In genomic region chr5:72320022-72320898, GRCh38 we compare ENCODE assay signal across 8 cellular contexts. TPM values are rescaled to one million over a fixed set of nuclear protein-coding genes. Genes with fewer than 3 reads are reported as not detected.
DNase-seq lines count a peak whose midpoint lies in the region; ATAC-seq and TF ChIP-seq lines count a peak whose summit lies in the region.

Gene MRPS27 (minus strand): TSS chr5:72320240. CDS start chr5:72320221, 19 bp downstream.
Gene PTCD2 (plus strand): TSS chr5:72320373. CDS start chr5:72320383, 10 bp downstream.

- H3K27me3 Mint-ChIP-seq in progenitor cell of endocrine pancreas = no peaks in the 10 kb centered on the region

- peaks cover 7% of the 10 kb centered on the region for H3K36me3 Mint-ChIP-seq in progenitor cell of endocrine pancreas (ENCODE audit: insufficient read depth)

- intact Hi-C loops in T-helper 1 cell treated with Interleukin-12 subunit alpha and Interleukin-12 subunit beta and Interleukin-4 antibody, amounts not matched to agents 30 ng/mL and 1 ng/mL, for 36 hours (cut with micrococcal nuclease) = loop anchor here (1.0 to 5.0 kb wide), 11 partner anchors 12 to 1245 kb away; partner anchors contain the start of genes ANKRA2, BDP1, BTF3 and MCCC2
- intact Hi-C loops in left ventricle myocardium inferior (cut with micrococcal nuclease) = no loop called here

- H3K4me3 ChIP-seq in left ventricle myocardium inferior = peak within 1 kb of the TSS; percentile 91

- no peaks in the 10 kb centered on the region for H3K9me3 ChIP-seq in left ventricle myocardium inferior (replicated peaks)

- peak; percentile 97 for DNase-seq in GM13977 (ENCODE audit: low spot score)
- DNase-seq in NCI-H146 treated with DMSO at 0.1 percent for 48 hours (lab: John Stamatoyannopoulos, UW; ENCODE audit: unreplicated experiment) = peak; percentile 97
- peak; percentile 40 to 97 (median 92) for DNase-seq in amygdala (lab: John Stamatoyannopoulos, UW)
- DNase-seq in left ventricle myocardium inferior = peak; percentile 96
- peak; percentile 90 for DNase-seq in progenitor cell of endocrine pancreas (ENCODE audit: low spot score, unreplicated experiment)
- peak; percentile 97 for DNase-seq in ureter (ENCODE audit: low spot score)

- peaks cover 33% of the 10 kb centered on the region for H3K36me3 ChIP-seq in left ventricle myocardium inferior

- no peaks in the 10 kb centered on the region for H3K27me3 ChIP-seq in left ventricle myocardium inferior (ENCODE audit: low read depth)

- H3K27ac ChIP-seq in left ventricle myocardium inferior (replicated peaks) = peak within 1 kb of the TSS; percentile 83

- TF ChIP-seq CTCF in GM13977 (IDR thresholded peaks at IDR 0.05; ENCODE audit: extremely low read depth, insufficient read depth, missing control alignments) (peak; percentile 42), left ventricle myocardium inferior (IDR thresholded peaks at IDR 0.05; ENCODE audit: borderline replicate concordance) (peak; percentile 22), progenitor cell of endocrine pancreas (IDR thresholded peaks at IDR 0.05; ENCODE audit: unreplicated experiment) (peak; percentile 47)

- no peaks in the 10 kb centered on the region for H3K9me3 Mint-ChIP-seq in progenitor cell of endocrine pancreas (ENCODE audit: low read depth)

- H3K4me1 ChIP-seq in left ventricle myocardium inferior = peaks cover 32% of the 10 kb centered on the region

- peak; percentile 98 for ATAC-seq in HG02884 (IDR thresholded peaks at IDR 0.05; ENCODE audit: unreplicated experiment)

- H3K4me3 Mint-ChIP-seq in progenitor cell of endocrine pancreas (ENCODE audit: low read depth) = peak within 1 kb of the TSS; percentile 99

- peak within 1 kb of the TSS; percentile 99 for H3K27ac Mint-ChIP-seq in progenitor cell of endocrine pancreas

- in situ Hi-C loops in GM13977 (cut with MboI; ENCODE audit: low pct_unique_long_range_greater_than_20kb, low sequenced_read_pairs, unreplicated experiment) = loop anchor here (25.0 kb wide), 1 partner anchor 533 kb away; no protein-coding TSS in a partner anchor

- H3K4me1 Mint-ChIP-seq in progenitor cell of endocrine pancreas (ENCODE audit: low read depth) = peaks cover 3% of the 10 kb centered on the region

RNA-seq across cellular contexts. Expression of gene MRPS27, which starts in this region (rescaled TPM):
- total RNA-seq in T-helper 1 cell treated with Interleukin-12 subunit alpha and Interleukin-12 subunit beta and Interleukin-4 antibody, amounts not matched to agents 30 ng/mL and 1 ng/mL, for 36 hours = 54.3 and 57.5 TPM in 2 replicates
- 72.0 TPM for total RNA-seq in left ventricle myocardium inferior
- total RNA-seq in progenitor cell of endocrine pancreas = 54.7 and 60.6 TPM in 2 replicates
- total RNA-seq in ureter = 69.0 TPM

RNA-seq across cellular contexts. Expression of gene PTCD2, which starts in this region (rescaled TPM):
- total RNA-seq in T-helper 1 cell treated with Interleukin-12 subunit alpha and Interleukin-12 subunit beta and Interleukin-4 antibody, amounts not matched to agents 30 ng/mL and 1 ng/mL, for 36 hours = 8.6 and 10.3 TPM in 2 replicates
- total RNA-seq in left ventricle myocardium inferior (18.2 TPM), progenitor cell of endocrine pancreas (8.9 and 13.5 TPM in 2 replicates), ureter (17.0 TPM)

Comparison
In these comparisons a context has a peak if more than half of its experiments do, and no peak if none do; other contexts are left out.
1. Peak in every context shown above with its lines: DNase-seq, ATAC-seq, H3K4me3 ChIP-seq and H3K27ac ChIP-seq.